24 cellular contexts compared by ENCODE assay signal in genomic region chr1:87600070-87600469, GRCh38.
A peak's percentile ranks its signal among the peaks of the same experiment; 100 is the strongest.
DNase-seq lines count a peak whose midpoint lies in the region; ATAC-seq and TF ChIP-seq lines count a peak whose summit lies in the region.
"Had no signal": no experiment of that assay in that cellular context is flagged by ENCODE, and none has a peak within 500 bp of the region (broad histone marks: within the 10 kb centered on the region; RNA-seq: fewer than 3 reads in every experiment).

No MANE protein-coding gene starts in this region.

- ATAC-seq in HG03460 (IDR thresholded peaks at IDR 0.05; ENCODE audit: unreplicated experiment), result no peak
- ATAC-seq: Panc1, T-cell had no signal

- peak in 2 of 3 experiments; percentile 54 to 80 for DNase-seq in NCI-H1417 (lab: John Stamatoyannopoulos, UW)
- no peak for DNase-seq in NCI-H1417 treated with DMSO at 0.1 percent for 48 hours (lab: John Stamatoyannopoulos, UW)
- no peak for DNase-seq in hepatocyte (ENCODE audit: low spot score)
- DNase-seq in vagina (ENCODE audit: extremely low spot score in 2 of 2), result no peak
- no peak for DNase-seq in DMS114 treated with DMSO at 0.1 percent for 48 hours (lab: John Stamatoyannopoulos, UW; ENCODE audit: unreplicated experiment)
- DNase-seq: 8988T; CD4-positive, alpha-beta T cell; GM23248; H7; Karpas-422; NCI-H1092 treated with DMSO at 0.1 percent for 48 hours; NCI-H187; NCI-H2081 treated with DMSO at 0.1 percent for 48 hours; NCI-H2171; NCI-H226; NCI-H510A treated with DMSO at 0.1 percent for 48 hours; NCI-H82; SHP77; T-cell had no signal

- H4K20me1 ChIP-seq in hepatocyte (ENCODE audit: insufficient read depth, poor library complexity, severe bottlenecking), result no peaks in the 10 kb centered on the region
- H4K20me1 ChIP-seq: BLaER1 treated with 17β-estradiol and CSF1 and Interleukin-3, amounts not matched to agents 10 nM and 100 nM had no signal

- intact Hi-C loops in vagina (cut with DNase I), result no loop called here

- no peaks in the 10 kb centered on the region for H3K9me2 ChIP-seq in hepatocyte (replicated peaks; ENCODE audit: insufficient read depth)

- H3K4me2 ChIP-seq in hepatocyte, result peak overlapping the region; percentile 53

- no peak for TF ChIP-seq CTCF in HEK293 (tag by site-specific recombination; IDR thresholded peaks at IDR 0.05)
- no peak for TF ChIP-seq CTCF in hepatocyte (IDR thresholded peaks at IDR 0.05; ENCODE audit: poor library complexity)
- no peak for TF ChIP-seq CTCF in vagina (IDR thresholded peaks at IDR 0.05)

- H3K36me3 ChIP-seq in HEK293 (ENCODE audit: control insufficient read depth in 2 of 2, insufficient read depth in 1 of 2, low read length in 2 of 2), result no peaks in the 10 kb centered on the region
- H3K36me3 ChIP-seq in hepatocyte (replicated peaks; ENCODE audit: insufficient read depth, low read depth), result no peaks in the 10 kb centered on the region
- H3K36me3 ChIP-seq in vagina, result no peaks in the 10 kb centered on the region
- H3K36me3 ChIP-seq: BLaER1 treated with 17β-estradiol and CSF1 and Interleukin-3, amounts not matched to agents 10 nM and 100 nM had no signal

- no peak overlapping the region for H3K27ac ChIP-seq in HEK293 (ENCODE audit: extremely low read depth, low read depth, low read length)
- peak overlapping the region; percentile 50 for H3K27ac ChIP-seq in hepatocyte
- peak overlapping the region; percentile 5 for H3K27ac ChIP-seq in vagina
- H3K27ac ChIP-seq: BLaER1 treated with 17β-estradiol and CSF1 and Interleukin-3, amounts not matched to agents 10 nM and 100 nM; GM23248; RWPE1 had no signal

- CTCF ChIA-PET in HEK293 (lab: Yijun Ruan, JAX), result interaction anchor here (0.7 kb wide), 1 partner anchor 8 kb away, joined by 3 read pairs; no protein-coding TSS in a partner anchor

- H3K4me1 ChIP-seq in HEK293 (ENCODE audit: control insufficient read depth, insufficient read depth, low read length), result peaks cover 12% of the 10 kb centered on the region
- peaks cover 34% of the 10 kb centered on the region for H3K4me1 ChIP-seq in hepatocyte (ENCODE audit: insufficient read depth)
- H3K4me1 ChIP-seq in vagina, result peaks cover 14% of the 10 kb centered on the region

- POLR2A ChIA-PET in HEK293 (lab: Yijun Ruan, JAX), result no interaction called here

- no peak overlapping the region for H2AFZ ChIP-seq in hepatocyte
- H2AFZ ChIP-seq: GM23248 had no signal

- H3K27me3 ChIP-seq in hepatocyte (no peaks in the 10 kb centered on the region), vagina (no peaks in the 10 kb centered on the region)
- H3K27me3 ChIP-seq: BLaER1 treated with 17β-estradiol and CSF1 and Interleukin-3, amounts not matched to agents 10 nM and 100 nM had no signal

- H3K4me3 ChIP-seq in HEK293 (ENCODE audit: low read depth, low read length), result no peak overlapping the region
- H3K4me3 ChIP-seq in hepatocyte, result no peak overlapping the region
- no peak overlapping the region for H3K4me3 ChIP-seq in vagina
- H3K4me3 ChIP-seq: BLaER1 treated with 17β-estradiol and CSF1 and Interleukin-3, amounts not matched to agents 10 nM and 100 nM; GM23248 had no signal

- H3K9me3 ChIP-seq in HEK293 (ENCODE audit: control insufficient read depth, insufficient read depth, low read depth, low read length), result no peaks in the 10 kb centered on the region
- no peaks in the 10 kb centered on the region for H3K9me3 ChIP-seq in hepatocyte (ENCODE audit: low read depth)
- H3K9me3 ChIP-seq in vagina, result no peaks in the 10 kb centered on the region
- H3K9me3 ChIP-seq: BLaER1 treated with 17β-estradiol and CSF1 and Interleukin-3, amounts not matched to agents 10 nM and 100 nM had no signal

- H3K79me2 ChIP-seq in hepatocyte, result no peaks in the 10 kb centered on the region

- 61% methylated on average over 5 of the region's 5 CpGs for WGBS in hepatocyte (ENCODE audit: low lambda C conversion rate, missing lambda C conversion rate)

- TF ChIP-seq POLR2A in vagina (IDR thresholded peaks at IDR 0.05), result no peak

TF ChIP-seq in HEK293, 187 proteins besides CTCF, POLR2A, EP300 and RAD21:
- TF ChIP-seq SP7 (tag by site-specific recombination; IDR thresholded peaks at IDR 0.05), result no peak
- TF ChIP-seq ZNF677 (tag by site-specific recombination; IDR thresholded peaks at IDR 0.05), result peak; percentile 83
- peak; percentile 12; the same call in 1 of the 2 replicates for TF ChIP-seq ZNF335 (tag by site-specific recombination; conservative IDR thresholded peaks at IDR 0.05)
- TF ChIP-seq OSR2 (tag by site-specific recombination; IDR thresholded peaks at IDR 0.05), result peak; percentile 49
- TF ChIP-seq BCL6B (tag by site-specific recombination; IDR thresholded peaks at IDR 0.05), result no peak
- TF ChIP-seq KLF10 (tag by site-specific recombination; IDR thresholded peaks at IDR 0.05), result no peak
- TF ChIP-seq PBX3 (CRISPR knock-in tag; IDR thresholded peaks at IDR 0.05), result no peak
- no peak for TF ChIP-seq ZNF132 (tag by site-specific recombination; IDR thresholded peaks at IDR 0.05; ENCODE audit: borderline replicate concordance)
- no peak for TF ChIP-seq ZNF701 (tag by site-specific recombination; IDR thresholded peaks at IDR 0.05)
- TF ChIP-seq ZNF19 (tag by site-specific recombination; IDR thresholded peaks at IDR 0.05; ENCODE audit: low read depth), result no peak
- TF ChIP-seq HOXD13 (CRISPR knock-in tag; IDR thresholded peaks at IDR 0.05; ENCODE audit: borderline replicate concordance), result no peak
- TF ChIP-seq SETDB1 (IDR thresholded peaks at IDR 0.05; ENCODE audit: insufficient read length, low read length), result no peak
- TF ChIP-seq ZNF394 (tag by site-specific recombination; IDR thresholded peaks at IDR 0.05; ENCODE audit: borderline replicate concordance), result no peak
- no peak for TF ChIP-seq ZNF433 (tag by site-specific recombination; IDR thresholded peaks at IDR 0.05; ENCODE audit: low read depth)
- no peak for TF ChIP-seq HOXA7 (CRISPR knock-in tag; IDR thresholded peaks at IDR 0.05; ENCODE audit: borderline replicate concordance)
- TF ChIP-seq ZNF658 (tag by site-specific recombination; IDR thresholded peaks at IDR 0.05), result no peak
- TF ChIP-seq ZFP69B (tag by site-specific recombination; IDR thresholded peaks at IDR 0.05), result no peak
- TF ChIP-seq ZNF311 (tag by site-specific recombination; IDR thresholded peaks at IDR 0.05; ENCODE audit: borderline replicate concordance), result no peak
- TF ChIP-seq ZBTB48 (tag by site-specific recombination; IDR thresholded peaks at IDR 0.05), result no peak
- TF ChIP-seq ZNF148 (tag by site-specific recombination; IDR thresholded peaks at IDR 0.05; ENCODE audit: borderline replicate concordance), result no peak
- TF ChIP-seq SCRT1 (tag by site-specific recombination; IDR thresholded peaks at IDR 0.05; ENCODE audit: borderline replicate concordance), result no peak
- TF ChIP-seq ZNF488 (tag by site-specific recombination; IDR thresholded peaks at IDR 0.05), result no peak
- TF ChIP-seq ZNF350 (tag by site-specific recombination; IDR thresholded peaks at IDR 0.05), result no peak
- no peak for TF ChIP-seq ZNF596 (tag by site-specific recombination; IDR thresholded peaks at IDR 0.05)

Comparison
In these comparisons a context has a peak if more than half of its experiments do, and no peak if none do; other contexts are left out.
1. DNase-seq: peak in NCI-H1417 (2 of 3); none in NCI-H1417 treated with DMSO at 0.1 percent for 48 hours (single experiment), hepatocyte (single experiment), vagina (0 of 2) and DMS114 treated with DMSO at 0.1 percent for 48 hours (single experiment).